In genomic region chr16:69328854-69329316, GRCh38 we compare ENCODE assay signal across 8 cellular contexts. TPM values are rescaled to one million over a fixed set of nuclear protein-coding genes. Genes with fewer than 3 reads are reported as not detected.
DNase-seq lines count a peak whose midpoint lies in the region; ATAC-seq and TF ChIP-seq lines count a peak whose summit lies in the region.

No MANE protein-coding gene starts in this region.

- peak overlapping the region; percentile 84 for H3K4me3 Mint-ChIP-seq in activated T-helper 17 cell treated with anti-CD3 and anti-CD28 coated beads, Interleukin-2, amount 50 U/mL, for 72 hours

- peak; percentile 8 for ATAC-seq in activated T-helper 17 cell treated with anti-CD3 and anti-CD28 coated beads, Interleukin-2, amount 50 U/mL, for 72 hours (replicated peaks)
- ATAC-seq in GM19351 (IDR thresholded peaks at IDR 0.05; ENCODE audit: unreplicated experiment) (no peak), GM21526 (IDR thresholded peaks at IDR 0.05; ENCODE audit: low FRiP score, unreplicated experiment) (no peak)

- H3K27ac ChIP-seq in liver (ENCODE audit: low read depth in 1 of 2, low read length in 2 of 2): peak overlapping the region; percentile 85 to 87

- no peaks in the 10 kb centered on the region for H3K27me3 Mint-ChIP-seq in activated T-helper 17 cell treated with anti-CD3 and anti-CD28 coated beads, Interleukin-2, amount 50 U/mL, for 72 hours

- peak overlapping the region; percentile 79 for H3K27ac Mint-ChIP-seq in activated T-helper 17 cell treated with anti-CD3 and anti-CD28 coated beads, Interleukin-2, amount 50 U/mL, for 72 hours

- WGBS in liver: 52% methylated on average over 10 of the region's 10 CpGs

- peaks cover 22 to 63% (median 51%) of the 10 kb centered on the region in 4 donors for H3K4me1 ChIP-seq in liver (ENCODE audit: control insufficient read depth in 4 of 4, insufficient read depth in 4 of 4, low read length in 3 of 4)

- H3K9me3 ChIP-seq in liver (ENCODE audit: control insufficient read depth in 4 of 4, low read length in 3 of 4): no peaks in the 10 kb centered on the region

- no peak overlapping the region for H3K9ac ChIP-seq in liver (ENCODE audit: low read depth in 1 of 2, low read length in 2 of 2)

- TF ChIP-seq RAD21 in liver (IDR thresholded peaks at IDR 0.05): no peak

- no peak for TF ChIP-seq CTCF in HFF-Myc (IDR thresholded peaks at IDR 0.05; ENCODE audit: low read depth, low read length, missing control alignments)
- TF ChIP-seq CTCF in liver (IDR thresholded peaks at IDR 0.05; ENCODE audit: low read depth, low read length, missing input control): no peak

- H3K27me3 ChIP-seq in liver (ENCODE audit: control insufficient read depth in 4 of 4, insufficient read depth in 4 of 4, low read length in 3 of 4): no peaks in the 10 kb centered on the region

- H3K4me1 Mint-ChIP-seq in activated T-helper 17 cell treated with anti-CD3 and anti-CD28 coated beads, Interleukin-2, amount 50 U/mL, for 72 hours: peaks cover 23% of the 10 kb centered on the region

- H3K9me3 Mint-ChIP-seq in activated T-helper 17 cell treated with anti-CD3 and anti-CD28 coated beads, Interleukin-2, amount 50 U/mL, for 72 hours: no peaks in the 10 kb centered on the region

- H3K36me3 ChIP-seq in liver (ENCODE audit: control insufficient read depth in 4 of 4, insufficient read depth in 3 of 4, low read depth in 1 of 4, low read length in 3 of 4): peaks cover 2 to 21% (median 7%) of the 10 kb centered on the region in 4 donors

- H3K4me3 ChIP-seq in HFF-Myc (replicated peaks; ENCODE audit: low read depth, low read length) (peak overlapping the region; percentile 86), liver (ENCODE audit: low read depth in 1 of 3, low read length in 3 of 3) (peak overlapping the region; percentile 3 to 88 (median 83))

- peak; percentile 36 for DNase-seq in AG08395 (ENCODE audit: low spot score)
- no peak for DNase-seq in HFF-Myc (ENCODE audit: extremely low read depth, low read depth)
- DNase-seq in amygdala (lab: John Stamatoyannopoulos, UW): no peak
- no peak for DNase-seq in NK-92 treated with Interleukin-12 subunit alpha and Interleukin-12 subunit beta, amount 100 ng/mL, for 24 hours (lab: John Stamatoyannopoulos, UW)

- H3K36me3 Mint-ChIP-seq in activated T-helper 17 cell treated with anti-CD3 and anti-CD28 coated beads, Interleukin-2, amount 50 U/mL, for 72 hours (ENCODE audit: low read depth): peaks cover 89% of the 10 kb centered on the region

TF ChIP-seq in liver, 16 proteins besides CTCF, POLR2A, EP300 and RAD21:
- no peak for TF ChIP-seq YY1 (IDR thresholded peaks at IDR 0.05)
- no peak for TF ChIP-seq REST (IDR thresholded peaks at IDR 0.05)
- no peak for TF ChIP-seq FOXA1 (IDR thresholded peaks at IDR 0.05)
- TF ChIP-seq HNF4A (conservative IDR thresholded peaks at IDR 0.05): no peak
- TF ChIP-seq SP1 (IDR thresholded peaks at IDR 0.05): no peak
- no peak for TF ChIP-seq TAF1 (conservative IDR thresholded peaks at IDR 0.05)
- TF ChIP-seq ZBTB33 (IDR thresholded peaks at IDR 0.05): no peak
- TF ChIP-seq ATF3 (IDR thresholded peaks at IDR 0.05): no peak
- TF ChIP-seq RXRA (IDR thresholded peaks at IDR 0.05): no peak
- TF ChIP-seq NR2F2 (IDR thresholded peaks at IDR 0.05): no peak
- TF ChIP-seq EGR1 (IDR thresholded peaks at IDR 0.05; ENCODE audit: low read depth in 2 of 2): no peak
- TF ChIP-seq FOXA2 (IDR thresholded peaks at IDR 0.05): no peak
- TF ChIP-seq HNF4G (IDR thresholded peaks at IDR 0.05): no peak
- no peak for TF ChIP-seq MAX (IDR thresholded peaks at IDR 0.05)
- no peak for TF ChIP-seq GABPA (IDR thresholded peaks at IDR 0.05 in 1 of 2, conservative IDR thresholded peaks at IDR 0.05 in 1 of 2)
- TF ChIP-seq JUND (IDR thresholded peaks at IDR 0.05): no peak

RNA-seq across cellular contexts. Expression of gene PDF, which starts 1.5 kb away (rescaled TPM):
- total RNA-seq in activated T-helper 17 cell treated with anti-CD3 and anti-CD28 coated beads, Interleukin-2, amount 50 U/mL, for 72 hours: 10 to 100 TPM in 1 of 2 donors, 1 to 10 TPM in 1; 8.4 to 20.6 TPM
- 10 to 100 TPM; 16.8 to 31.3 TPM for total RNA-seq in liver
- 10 to 100 TPM; 22.2 to 24.0 TPM for polyA plus RNA-seq in liver

RNA-seq across cellular contexts. Expression of gene COG8, which starts 10.5 kb away (rescaled TPM):
- total RNA-seq in activated T-helper 17 cell treated with anti-CD3 and anti-CD28 coated beads, Interleukin-2, amount 50 U/mL, for 72 hours: 10 to 100 TPM; 29.7 to 34.2 TPM
- total RNA-seq in liver: 10 to 100 TPM; 28.8 to 37.4 TPM
- 10 to 100 TPM; 11.2 to 19.6 TPM for polyA plus RNA-seq in liver

RNA-seq across cellular contexts. Expression of gene NIP7, which starts 10.7 kb away (rescaled TPM):
- 10 to 100 TPM; 26.3 to 34.0 TPM for total RNA-seq in activated T-helper 17 cell treated with anti-CD3 and anti-CD28 coated beads, Interleukin-2, amount 50 U/mL, for 72 hours
- 10 to 100 TPM; 11.7 to 14.0 TPM for total RNA-seq in liver
- polyA plus RNA-seq in liver: 10 to 100 TPM in 1 of 2 donors, 1 to 10 TPM in 1; 7.4 to 10.5 TPM

RNA-seq across cellular contexts. Expression of gene VPS4A, which starts 17.7 kb away (rescaled TPM):
- total RNA-seq in activated T-helper 17 cell treated with anti-CD3 and anti-CD28 coated beads, Interleukin-2, amount 50 U/mL, for 72 hours: 10 to 100 TPM; 20.7 to 26.9 TPM
- total RNA-seq in liver: 10 to 100 TPM; 13.3 to 15.2 TPM
- 10 to 100 TPM; 13.7 to 15.7 TPM for polyA plus RNA-seq in liver

RNA-seq across cellular contexts. Expression of gene TMED6, which starts 22.7 kb away (rescaled TPM):
- 1 to 10 TPM; 2.0 to 4.0 TPM for total RNA-seq in activated T-helper 17 cell treated with anti-CD3 and anti-CD28 coated beads, Interleukin-2, amount 50 U/mL, for 72 hours
- 10 to 100 TPM; 10.6 to 46.2 TPM for total RNA-seq in liver
- polyA plus RNA-seq in liver: 10 to 100 TPM in 1 of 2 donors, under 1 TPM in 1; 0.18 to 11.4 TPM
